Comparison of ENCODE assay signal across 1 cellular context in the genomic region with DNA sequence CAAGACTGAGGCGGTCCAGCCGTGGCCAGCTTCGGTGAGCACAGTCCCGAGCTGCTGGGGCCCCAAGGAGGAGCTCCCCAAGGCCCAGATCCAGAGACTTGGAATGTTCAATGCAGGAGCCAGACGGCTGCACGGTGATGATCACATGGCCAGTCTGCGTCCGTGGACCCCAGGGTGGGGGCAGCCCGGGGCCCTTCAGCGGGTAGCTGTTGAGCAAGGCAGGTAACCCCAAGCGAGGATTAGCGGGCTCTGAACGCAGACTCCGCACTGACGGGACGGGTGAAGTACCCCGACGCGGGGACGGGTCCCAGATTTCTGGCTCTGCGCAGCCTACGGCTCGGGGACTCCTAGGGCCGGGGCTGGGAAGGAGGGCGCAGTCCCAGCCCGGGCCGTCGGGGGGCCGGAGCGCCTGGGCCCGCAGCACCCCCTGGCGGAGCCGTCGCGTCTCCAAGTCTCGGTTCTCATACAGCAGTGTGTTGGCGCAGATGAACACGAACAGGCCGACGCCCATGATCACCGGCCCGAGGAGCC.
A peak's percentile ranks its signal among the peaks of the same experiment; 100 is the strongest.
TF ChIP-seq lines count a peak whose summit lies in the region.

No MANE protein-coding gene starts in this region.

TF ChIP-seq in WTC11, 78 proteins besides CTCF, POLR2A, EP300 and RAD21 (continued from another document):
- TF ChIP-seq, protein P1, sequence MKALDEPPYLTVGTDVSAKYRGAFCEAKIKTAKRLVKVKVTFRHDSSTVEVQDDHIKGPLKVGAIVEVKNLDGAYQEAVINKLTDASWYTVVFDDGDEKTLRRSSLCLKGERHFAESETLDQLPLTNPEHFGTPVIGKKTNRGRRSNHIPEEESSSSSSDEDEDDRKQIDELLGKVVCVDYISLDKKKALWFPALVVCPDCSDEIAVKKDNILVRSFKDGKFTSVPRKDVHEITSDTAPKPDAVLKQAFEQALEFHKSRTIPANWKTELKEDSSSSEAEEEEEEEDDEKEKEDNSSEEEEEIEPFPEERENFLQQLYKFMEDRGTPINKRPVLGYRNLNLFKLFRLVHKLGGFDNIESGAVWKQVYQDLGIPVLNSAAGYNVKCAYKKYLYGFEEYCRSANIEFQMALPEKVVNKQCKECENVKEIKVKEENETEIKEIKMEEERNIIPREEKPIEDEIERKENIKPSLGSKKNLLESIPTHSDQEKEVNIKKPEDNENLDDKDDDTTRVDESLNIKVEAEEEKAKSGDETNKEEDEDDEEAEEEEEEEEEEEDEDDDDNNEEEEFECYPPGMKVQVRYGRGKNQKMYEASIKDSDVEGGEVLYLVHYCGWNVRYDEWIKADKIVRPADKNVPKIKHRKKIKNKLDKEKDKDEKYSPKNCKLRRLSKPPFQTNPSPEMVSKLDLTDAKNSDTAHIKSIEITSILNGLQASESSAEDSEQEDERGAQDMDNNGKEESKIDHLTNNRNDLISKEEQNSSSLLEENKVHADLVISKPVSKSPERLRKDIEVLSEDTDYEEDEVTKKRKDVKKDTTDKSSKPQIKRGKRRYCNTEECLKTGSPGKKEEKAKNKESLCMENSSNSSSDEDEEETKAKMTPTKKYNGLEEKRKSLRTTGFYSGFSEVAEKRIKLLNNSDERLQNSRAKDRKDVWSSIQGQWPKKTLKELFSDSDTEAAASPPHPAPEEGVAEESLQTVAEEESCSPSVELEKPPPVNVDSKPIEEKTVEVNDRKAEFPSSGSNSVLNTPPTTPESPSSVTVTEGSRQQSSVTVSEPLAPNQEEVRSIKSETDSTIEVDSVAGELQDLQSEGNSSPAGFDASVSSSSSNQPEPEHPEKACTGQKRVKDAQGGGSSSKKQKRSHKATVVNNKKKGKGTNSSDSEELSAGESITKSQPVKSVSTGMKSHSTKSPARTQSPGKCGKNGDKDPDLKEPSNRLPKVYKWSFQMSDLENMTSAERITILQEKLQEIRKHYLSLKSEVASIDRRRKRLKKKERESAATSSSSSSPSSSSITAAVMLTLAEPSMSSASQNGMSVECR (CRISPR knock-in tag; IDR thresholded peaks at IDR 0.05; ENCODE audit: borderline replicate concordance): 0 out of 2 replicates have a peak, but pooled peaks have one; percentile 56
- TF ChIP-seq EMX1 (CRISPR knock-in tag; IDR thresholded peaks at IDR 0.05): 0 out of 2 replicates have a peak, but pooled peaks have one; percentile 45
- 0 out of 2 replicates have a peak, but pooled peaks have one; percentile 44 for TF ChIP-seq ELF4 (CRISPR knock-in tag; IDR thresholded peaks at IDR 0.05; ENCODE audit: low read depth)
- TF ChIP-seq FOXP1 (CRISPR knock-in tag; IDR thresholded peaks at IDR 0.05; ENCODE audit: borderline replicate concordance): peak; percentile 54; the same call in 1 of the 2 replicates
- TF ChIP-seq, protein P2, sequence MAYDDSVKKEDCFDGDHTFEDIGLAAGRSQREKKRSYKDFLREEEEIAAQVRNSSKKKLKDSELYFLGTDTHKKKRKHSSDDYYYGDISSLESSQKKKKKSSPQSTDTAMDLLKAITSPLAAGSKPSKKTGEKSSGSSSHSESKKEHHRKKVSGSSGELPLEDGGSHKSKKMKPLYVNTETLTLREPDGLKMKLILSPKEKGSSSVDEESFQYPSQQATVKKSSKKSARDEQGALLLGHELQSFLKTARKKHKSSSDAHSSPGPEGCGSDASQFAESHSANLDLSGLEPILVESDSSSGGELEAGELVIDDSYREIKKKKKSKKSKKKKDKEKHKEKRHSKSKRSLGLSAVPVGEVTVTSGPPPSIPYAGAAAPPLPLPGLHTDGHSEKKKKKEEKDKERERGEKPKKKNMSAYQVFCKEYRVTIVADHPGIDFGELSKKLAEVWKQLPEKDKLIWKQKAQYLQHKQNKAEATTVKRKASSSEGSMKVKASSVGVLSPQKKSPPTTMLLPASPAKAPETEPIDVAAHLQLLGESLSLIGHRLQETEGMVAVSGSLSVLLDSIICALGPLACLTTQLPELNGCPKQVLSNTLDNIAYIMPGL (CRISPR knock-in tag; IDR thresholded peaks at IDR 0.05): peak; percentile 97
- TF ChIP-seq, protein P3, sequence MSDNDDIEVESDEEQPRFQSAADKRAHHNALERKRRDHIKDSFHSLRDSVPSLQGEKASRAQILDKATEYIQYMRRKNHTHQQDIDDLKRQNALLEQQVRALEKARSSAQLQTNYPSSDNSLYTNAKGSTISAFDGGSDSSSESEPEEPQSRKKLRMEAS (CRISPR knock-in tag; IDR thresholded peaks at IDR 0.05): peak; percentile 28; the same call in 1 of the 2 replicates
TF ChIP-seq in WTC11: peak in this region for 9.
